ENCODE assay signal across 8 cellular contexts in genomic region chr16:10776913-10777312, GRCh38. TPM values are rescaled to one million over a fixed set of nuclear protein-coding genes. Genes with fewer than 3 reads are reported as not detected.
"Had no signal": no experiment of that assay in that cellular context is flagged by ENCODE, and none has a peak within 500 bp of the region (broad histone marks: within the 10 kb centered on the region; RNA-seq: fewer than 3 reads in every experiment).

No MANE protein-coding gene starts in this region.

RNA-seq across cellular contexts. Expression of gene TVP23A, which starts 41.7 kb away (rescaled TPM):
- total RNA-seq: activated CD4-positive, alpha-beta memory T cell treated with anti-CD3 and anti-CD28 coated beads, Interleukin-2, amount 10 ng/mL, durations not matched to agents 7 days and 5 days; activated CD4-positive, alpha-beta T cell treated with anti-CD3 and anti-CD28 coated beads, Interleukin-2, amount 10 ng/mL, durations not matched to agents 7 days and 5 days; activated CD8-positive, alpha-beta memory T cell treated with anti-CD3 and anti-CD28 coated beads, Interleukin-2, amount 10 ng/mL, durations not matched to agents 7 days and 5 days; activated CD8-positive, alpha-beta T cell treated with anti-CD3 and anti-CD28 coated beads, Interleukin-2, amount 10 ng/mL, durations not matched to agents 7 days and 5 days; activated naive CD8-positive, alpha-beta T cell treated with anti-CD3 and anti-CD28 coated beads, Interleukin-2, amount 10 ng/mL, durations not matched to agents 7 days and 5 days; ascending aorta; bronchial epithelial cell; T-helper 2 cell treated with Interferon-gamma antibody and Interleukin-4, amounts not matched to agents 100 ng/mL and 5 ng/mL, for 36 hours had no signal
